Comparison of ENCODE assay signal across 8 cellular contexts in genomic region chr16:57999971-58000705, GRCh38. TPM values are rescaled to one million over a fixed set of nuclear protein-coding genes. Genes with fewer than 3 reads are reported as not detected.
A peak's percentile ranks its signal among the peaks of the same experiment; 100 is the strongest.
DNase-seq lines count a peak whose midpoint lies in the region; ATAC-seq and TF ChIP-seq lines count a peak whose summit lies in the region.

TSS of gene ZNF319 (minus strand) at chr16:58000672. CDS start at chr16:57998265, 2,407 bp downstream.

- H3K79me2 ChIP-seq in hepatocyte, result peaks cover 9% of the 10 kb centered on the region

- H3K4me3 Mint-ChIP-seq in activated naive CD4-positive, alpha-beta T cell treated with anti-CD3 and anti-CD28 coated beads, Interleukin-2, amount 10 ng/mL, durations not matched to agents 7 days and 5 days, result peak within 1 kb of the TSS; percentile 90

- intact Hi-C loops in sigmoid colon (cut with DNase I), result loop anchor here (2.0 to 10.0 kb wide), 5 partner anchors 101 to 545 kb away; partner anchors contain the start of genes CCDC102A, KATNB1 and KIFC3

- H3K27me3 Mint-ChIP-seq in activated naive CD4-positive, alpha-beta T cell treated with anti-CD3 and anti-CD28 coated beads, Interleukin-2, amount 10 ng/mL, durations not matched to agents 7 days and 5 days, result no peaks in the 10 kb centered on the region

- no peak for TF ChIP-seq EP300 in sigmoid colon (IDR thresholded peaks at IDR 0.05)

- H3K9me3 Mint-ChIP-seq in activated naive CD4-positive, alpha-beta T cell treated with anti-CD3 and anti-CD28 coated beads, Interleukin-2, amount 10 ng/mL, durations not matched to agents 7 days and 5 days, result no peaks in the 10 kb centered on the region

- peak within 1 kb of the TSS; percentile 94 for H2AFZ ChIP-seq in hepatocyte

- peak; percentile 60 for DNase-seq in COLO668 (lab: John Stamatoyannopoulos, UW; ENCODE audit: unreplicated experiment)
- DNase-seq in activated naive CD4-positive, alpha-beta T cell treated with anti-CD3 and anti-CD28 coated beads, Interleukin-2, amount 10 ng/mL, durations not matched to agents 7 days and 5 days, result peak; percentile 46
- no peak for DNase-seq in hepatocyte (ENCODE audit: low spot score)
- no peak for DNase-seq in sigmoid colon
- no peak for DNase-seq in NCI-H128 (lab: John Stamatoyannopoulos, UW; ENCODE audit: unreplicated experiment)
- DNase-seq in foreskin melanocyte, result no peak

- H3K27ac ChIP-seq in hepatocyte (peak within 1 kb of the TSS; percentile 90), sigmoid colon (peak within 1 kb of the TSS; percentile 93 to 98 (median 96))

- peak within 1 kb of the TSS; percentile 99 for H3K4me2 ChIP-seq in hepatocyte

- H3K27me3 ChIP-seq in hepatocyte (no peaks in the 10 kb centered on the region), sigmoid colon (no peaks in the 10 kb centered on the region)

- H3K27ac Mint-ChIP-seq in activated naive CD4-positive, alpha-beta T cell treated with anti-CD3 and anti-CD28 coated beads, Interleukin-2, amount 10 ng/mL, durations not matched to agents 7 days and 5 days, result peak within 1 kb of the TSS; percentile 94

- WGBS in hepatocyte (ENCODE audit: low lambda C conversion rate, missing lambda C conversion rate), result 2% methylated on average over 47 of the region's 95 CpGs
- 0 to 1% methylated on average over 95 of the region's 95 CpGs for WGBS in sigmoid colon, 2 donors

- CTCF ChIA-PET in activated naive CD4-positive, alpha-beta T cell treated with anti-CD3 and anti-CD28 coated beads, Interleukin-2, amount 10 ng/mL, durations not matched to agents 7 days and 5 days (lab: Charles Lee), result interaction anchor here (0.7 to 3.2 kb wide), 6 partner anchors 34 to 190 kb away, joined by 3 to 22 read pairs (median 3); no protein-coding TSS in a partner anchor

- H3K36me3 Mint-ChIP-seq in activated naive CD4-positive, alpha-beta T cell treated with anti-CD3 and anti-CD28 coated beads, Interleukin-2, amount 10 ng/mL, durations not matched to agents 7 days and 5 days, result peaks cover 37% of the 10 kb centered on the region

- peaks cover 7% of the 10 kb centered on the region for H4K20me1 ChIP-seq in hepatocyte (ENCODE audit: insufficient read depth, poor library complexity, severe bottlenecking)

- H3K4me1 ChIP-seq in hepatocyte (ENCODE audit: insufficient read depth), result peaks cover 17% of the 10 kb centered on the region
- H3K4me1 ChIP-seq in sigmoid colon, result peaks cover 0 to 51% (median 32%) of the 10 kb centered on the region in 4 donors

- H3K9me2 ChIP-seq in hepatocyte (replicated peaks; ENCODE audit: insufficient read depth), result no peaks in the 10 kb centered on the region

- TF ChIP-seq POLR2A in sigmoid colon (IDR thresholded peaks at IDR 0.05), result no peak

- no peaks in the 10 kb centered on the region for H3K9me3 ChIP-seq in hepatocyte (ENCODE audit: low read depth)
- H3K9me3 ChIP-seq in sigmoid colon, result no peaks in the 10 kb centered on the region

- H3K4me3 ChIP-seq in hepatocyte (peak within 1 kb of the TSS; percentile 99), sigmoid colon (peak within 1 kb of the TSS; percentile 48 to 91 (median 82))

- H3K4me1 Mint-ChIP-seq in activated naive CD4-positive, alpha-beta T cell treated with anti-CD3 and anti-CD28 coated beads, Interleukin-2, amount 10 ng/mL, durations not matched to agents 7 days and 5 days, result peaks cover 71% of the 10 kb centered on the region

- H3K36me3 ChIP-seq in hepatocyte (replicated peaks; ENCODE audit: insufficient read depth, low read depth) (no peaks in the 10 kb centered on the region), sigmoid colon (peaks cover 7 to 49% (median 22%) of the 10 kb centered on the region in 4 donors)

- ATAC-seq in GM19467 (IDR thresholded peaks at IDR 0.05; ENCODE audit: unreplicated experiment) (peak; percentile 20), HG03571 (IDR thresholded peaks at IDR 0.05; ENCODE audit: unreplicated experiment) (peak; percentile 10)

- no peak for TF ChIP-seq CTCF in hepatocyte (IDR thresholded peaks at IDR 0.05; ENCODE audit: poor library complexity)
- no peak for TF ChIP-seq CTCF in sigmoid colon (IDR thresholded peaks at IDR 0.05)

RNA-seq across cellular contexts. Expression of gene ZNF319, which starts in this region (rescaled TPM):
- total RNA-seq in hepatocyte (4.0 and 5.3 TPM in 2 replicates), sigmoid colon (1 to 10 TPM; 4.1 to 5.7 (median 4.9) TPM)
- polyA plus RNA-seq in hepatocyte (5.2 and 8.3 TPM in 2 replicates), sigmoid colon (1 to 10 TPM; 1.2 to 5.7 (median 1.2) TPM)

Comparison
In these comparisons a context has a peak if more than half of its experiments do, and no peak if none do; other contexts are left out.
1. DNase-seq: peak in COLO668 (single experiment) and activated naive CD4-positive, alpha-beta T cell treated with anti-CD3 and anti-CD28 coated beads, Interleukin-2, amount 10 ng/mL, durations not matched to agents 7 days and 5 days (single experiment); none in hepatocyte (single experiment), sigmoid colon (single experiment), NCI-H128 (single experiment) and foreskin melanocyte (single experiment).